ENCODE assay signal across 1 cellular context in genomic region chr12:56387152-56387551, GRCh38.
TF ChIP-seq lines count a peak whose summit lies in the region.

No MANE protein-coding gene starts in this region.

TF ChIP-seq in K562, 482 proteins besides CTCF, POLR2A, EP300 and RAD21:
- TF ChIP-seq STAT5A (IDR thresholded peaks at IDR 0.05; ENCODE audit: borderline replicate concordance, low read length) = no peak
- TF ChIP-seq MGA (IDR thresholded peaks at IDR 0.05) = 0 out of 2 replicates have a peak, but pooled peaks have one; percentile 11
- TF ChIP-seq TGIF2 (CRISPR knock-in tag; IDR thresholded peaks at IDR 0.05) = no peak
- TF ChIP-seq PATZ1 (CRISPR knock-in tag; IDR thresholded peaks at IDR 0.05; ENCODE audit: borderline replicate concordance) = no peak
- no peak for TF ChIP-seq PURB (CRISPR knock-in tag; IDR thresholded peaks at IDR 0.05; ENCODE audit: low read depth)
- TF ChIP-seq CREM (IDR thresholded peaks at IDR 0.05; ENCODE audit: low read depth) = no peak
- TF ChIP-seq BCOR (IDR thresholded peaks at IDR 0.05) = no peak
- TF ChIP-seq POLR3A (IDR thresholded peaks at IDR 0.05; ENCODE audit: borderline replicate concordance, extremely low read depth, insufficient read depth, insufficient read length) = no peak
- TF ChIP-seq HNRNPLL (IDR thresholded peaks at IDR 0.05; ENCODE audit: low read depth, low read length, poor library complexity, severe bottlenecking) = no peak
- TF ChIP-seq PKNOX1 (IDR thresholded peaks at IDR 0.05) = 0 out of 2 replicates have a peak, but pooled peaks have one; percentile 11
- no peak for TF ChIP-seq ZBTB49 (CRISPR knock-in tag; IDR thresholded peaks at IDR 0.05; ENCODE audit: borderline replicate concordance)
- no peak for TF ChIP-seq ZNF23 (CRISPR knock-in tag; IDR thresholded peaks at IDR 0.05)
- no peak for TF ChIP-seq BMI1 (IDR thresholded peaks at IDR 0.05; ENCODE audit: low read length)
- TF ChIP-seq CEBPG (CRISPR knock-in tag; IDR thresholded peaks at IDR 0.05) = no peak
- TF ChIP-seq CEBPG (tag; conservative IDR thresholded peaks at IDR 0.05 in 1 of 2, IDR thresholded peaks at IDR 0.05 in 1 of 2) = no peak
- TF ChIP-seq NFRKB (IDR thresholded peaks at IDR 0.05; ENCODE audit: low read depth) = no peak
- no peak for TF ChIP-seq PREB (CRISPR knock-in tag; IDR thresholded peaks at IDR 0.05)
